ENCODE assay signal across 32 cellular contexts in the genomic region with DNA sequence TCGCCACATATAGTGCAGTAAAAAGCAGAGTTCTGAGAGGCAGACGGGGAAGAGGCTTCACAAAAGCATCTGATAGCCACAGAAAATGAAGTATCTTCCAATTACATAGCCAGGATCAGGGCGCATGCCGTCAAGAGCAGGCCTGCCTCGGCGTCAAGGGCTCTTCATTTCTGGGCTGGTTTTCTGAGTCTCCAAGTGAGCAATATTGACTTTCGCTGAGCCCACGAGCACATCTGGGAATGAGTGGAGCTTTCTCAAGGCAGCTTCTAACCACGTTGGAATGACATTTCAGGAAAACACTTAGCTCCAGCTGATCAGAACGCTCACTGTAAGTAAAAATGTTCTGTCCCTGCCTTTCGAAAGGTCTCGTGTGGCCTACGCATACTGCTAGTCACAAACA. TPM values are rescaled to one million over a fixed set of nuclear protein-coding genes. Genes with fewer than 3 reads are reported as not detected.
"Had no signal": no experiment of that assay in that cellular context is flagged by ENCODE, and none has a peak within 500 bp of the region (broad histone marks: within the 10 kb centered on the region; RNA-seq: fewer than 3 reads in every experiment).

No MANE protein-coding gene starts in this region.

- H3K4me3 ChIP-seq: left ventricle myocardium inferior, pancreas, prostate gland, skin epidermis, stomach, testis, tibial artery, vagina had no signal

- H3K4me1 ChIP-seq: left ventricle myocardium inferior, pancreas, prostate gland, stomach, testis, tibial artery, vagina had no signal

- H3K9me3 Mint-ChIP-seq: immature natural killer cell; naive thymus-derived CD8-positive, alpha-beta T cell; type B pancreatic cell had no signal

- H3K27ac ChIP-seq: left ventricle myocardium inferior, pancreas, prostate gland, skin epidermis, stomach, testis, tibial artery, vagina had no signal

- H3K4me1 Mint-ChIP-seq: immature natural killer cell; stimulated activated naive B cell treated with anti-CD40 and anti-IgM and Interleukin-4, amounts not matched to agents 10 μg/mL and 1 μg/mL and 100 μg/mL, for 72 hours had no signal

- DNase-seq: hypothalamus; immature natural killer cell; kidney; left colon; left ventricle myocardium inferior; mammary epithelial cell; mesenchymal stem cell; naive thymus-derived CD8-positive, alpha-beta T cell; nucleus accumbens; pancreas; posterior cingulate gyrus; retina; right cardiac atrium; stimulated activated CD4-positive, alpha-beta T cell treated with anti-CD3 and anti-CD28 coated beads, Interleukin-12 subunit alpha, Interleukin-12 subunit beta, amount 100 ng/mL, for 4 hours; stimulated activated CD4-positive, alpha-beta T cell treated with anti-CD3 and anti-CD28 coated beads, Interleukin-15, amount 100 ng/mL, for 24 hours; stimulated activated CD4-positive, alpha-beta T cell treated with anti-CD3 and anti-CD28 coated beads, Interleukin-2, amount 100 ng/mL, for 24 hours; stimulated activated CD4-positive, alpha-beta T cell treated with anti-CD3 and anti-CD28 coated beads, Interleukin-4, amount 100 ng/mL, for 1 hour; stimulated activated naive B cell treated with anti-CD40 and anti-IgM and Interleukin-4, amounts not matched to agents 10 μg/mL and 1 μg/mL and 100 μg/mL, for 72 hours; stimulated activated naive CD8-positive, alpha-beta T cell treated with anti-CD3 and anti-CD28 coated beads, Interleukin-15, Interleukin-2, amounts not matched to agents 100 U/mL and 50 U/mL, for 24 hours; stomach; testis; tibial artery had no signal

- H3K36me3 ChIP-seq: left ventricle myocardium inferior, pancreas, prostate gland, stomach, tibial artery, vagina had no signal

- ATAC-seq: left colon; naive thymus-derived CD8-positive, alpha-beta T cell; right cardiac atrium; sciatic nerve; stimulated activated naive B cell treated with anti-CD40 and anti-IgM and Interleukin-4, amounts not matched to agents 10 μg/mL and 1 μg/mL and 100 μg/mL, for 72 hours; stimulated activated naive CD8-positive, alpha-beta T cell treated with anti-CD3 and anti-CD28 coated beads, Interleukin-15, Interleukin-2, amounts not matched to agents 100 U/mL and 50 U/mL, for 24 hours had no signal

- FAIRE-seq: islet of Langerhans, kidney, pancreas had no signal

- H3K27ac Mint-ChIP-seq: immature natural killer cell; nephron; stimulated activated naive B cell treated with anti-CD40 and anti-IgM and Interleukin-4, amounts not matched to agents 10 μg/mL and 1 μg/mL and 100 μg/mL, for 72 hours; type B pancreatic cell had no signal

- H3K9me3 ChIP-seq: left ventricle myocardium inferior, pancreas, prostate gland, testis, vagina had no signal

- H3K4me3 Mint-ChIP-seq: immature natural killer cell; naive thymus-derived CD8-positive, alpha-beta T cell; nephron; neural crest cell; stimulated activated naive B cell treated with anti-CD40 and anti-IgM and Interleukin-4, amounts not matched to agents 10 μg/mL and 1 μg/mL and 100 μg/mL, for 72 hours; type B pancreatic cell had no signal

- H3K27me3 ChIP-seq: pancreas, testis, vagina had no signal

- H3K36me3 Mint-ChIP-seq: immature natural killer cell; naive thymus-derived CD8-positive, alpha-beta T cell; stimulated activated naive B cell treated with anti-CD40 and anti-IgM and Interleukin-4, amounts not matched to agents 10 μg/mL and 1 μg/mL and 100 μg/mL, for 72 hours; type B pancreatic cell had no signal

RNA-seq across cellular contexts. Expression of a gene that starts 51.9 kb away (rescaled TPM):
- total RNA-seq: left ventricle myocardium inferior; lower leg skin; mammary epithelial cell; naive thymus-derived CD8-positive, alpha-beta T cell; neural crest cell; osteoblast; prostate gland; right cardiac atrium; sciatic nerve; vagina had no signal
